In the genomic region with DNA sequence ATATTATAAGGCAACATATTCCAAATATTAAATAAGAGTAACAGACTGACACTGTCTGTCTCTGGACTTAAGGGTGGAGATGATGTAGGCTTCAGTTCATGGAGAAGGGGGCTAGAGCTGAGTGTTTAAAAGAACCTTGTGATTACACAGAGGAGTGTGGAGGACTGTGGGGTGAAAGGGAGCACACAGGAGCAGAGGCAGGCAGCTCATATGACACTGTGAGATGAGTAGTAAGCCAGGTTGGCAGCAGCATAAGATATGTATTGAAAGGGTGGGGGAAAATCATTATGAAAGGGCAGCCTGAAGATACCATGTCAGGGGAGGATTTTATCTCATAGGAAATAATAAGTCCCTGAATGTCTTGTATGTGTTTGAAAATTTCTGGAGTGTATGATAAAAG, we compare ENCODE assay signal across 25 cellular contexts.
"Had no signal": no experiment of that assay in that cellular context is flagged by ENCODE, and none has a peak within 500 bp of the region (broad histone marks: within the 10 kb centered on the region; RNA-seq: fewer than 3 reads in every experiment).

No MANE protein-coding gene starts in this region.

- ATAC-seq: activated naive CD4-positive, alpha-beta T cell treated with anti-CD3 and anti-CD28 coated beads, Interleukin-2, amount 50 U/mL, for 72 hours; activated naive CD8-positive, alpha-beta T cell treated with anti-CD3 and anti-CD28 coated beads, Interleukin-2, amount 50 U/mL, for 24 hours; activated T-cell treated with anti-CD3 and anti-CD28 coated beads, Interleukin-2, amount 50 U/mL, for 4 hours; K562; T-cell had no signal

- H3K4me2 ChIP-seq: PC-9 had no signal

- H3K27me3 Mint-ChIP-seq: activated CD4-positive, alpha-beta memory T cell treated with anti-CD3 and anti-CD28 coated beads for 36 hours; activated CD4-positive, alpha-beta T cell treated with anti-CD3 and anti-CD28 coated beads, Interleukin-2, amount 10 ng/mL, durations not matched to agents 7 days and 5 days; activated naive CD8-positive, alpha-beta T cell treated with anti-CD3 and anti-CD28 coated beads, Interleukin-2, amount 50 U/mL, for 24 hours; T-cell had no signal

- H3K27ac ChIP-seq: brain microvascular endothelial cell, cardiac muscle cell, PC-9, VCaP had no signal

- H3K36me3 ChIP-seq: brain microvascular endothelial cell, cardiac muscle cell had no signal

- DNase-seq: activated CD4-positive, alpha-beta memory T cell treated with anti-CD3 and anti-CD28 coated beads for 36 hours; activated CD4-positive, alpha-beta T cell treated with anti-CD3 and anti-CD28 coated beads, Interleukin-2, amount 10 ng/mL, durations not matched to agents 7 days and 5 days; activated CD4-positive, CD25-positive, alpha-beta regulatory T cell; activated CD8-positive, alpha-beta memory T cell treated with anti-CD3 and anti-CD28 coated beads for 24 hours; activated effector memory CD4-positive, alpha-beta T cell treated with anti-CD3 and anti-CD28 coated beads, Interleukin-2, amount 50 U/mL, for 16 hours; activated naive CD4-positive, alpha-beta T cell treated with Interleukin-2 at 50 U/mL for 16 hours; activated naive CD8-positive, alpha-beta T cell treated with anti-CD3 and anti-CD28 coated beads, Interleukin-2, amount 50 U/mL, for 24 hours; activated T-cell treated with anti-CD3 and anti-CD28 coated beads, Interleukin-2, amount 50 U/mL, for 4 hours; amniotic stem cell; brain microvascular endothelial cell; Kasumi-1; NCI-H1048; NCI-H146; NCI-H187 treated with DMSO at 0.1 percent for 48 hours; NCI-H345; NCI-H510A; NCI-H526 treated with DMSO at 0.1 percent for 48 hours; PC-9; SHP77 treated with DMSO at 0.1 percent for 48 hours; T-cell; T-helper 2 cell had no signal

- H3K27me3 ChIP-seq: brain microvascular endothelial cell, cardiac muscle cell had no signal

- H3K27ac Mint-ChIP-seq: activated CD4-positive, alpha-beta memory T cell treated with anti-CD3 and anti-CD28 coated beads for 36 hours; activated CD4-positive, alpha-beta T cell treated with anti-CD3 and anti-CD28 coated beads, Interleukin-2, amount 10 ng/mL, durations not matched to agents 7 days and 5 days; activated naive CD4-positive, alpha-beta T cell treated with anti-CD3 and anti-CD28 coated beads, Interleukin-2, amount 50 U/mL, for 72 hours; activated naive CD8-positive, alpha-beta T cell treated with anti-CD3 and anti-CD28 coated beads, Interleukin-2, amount 50 U/mL, for 24 hours; T-cell had no signal

- H3K4me3 Mint-ChIP-seq: activated CD4-positive, alpha-beta memory T cell treated with anti-CD3 and anti-CD28 coated beads for 36 hours; activated CD4-positive, alpha-beta T cell treated with anti-CD3 and anti-CD28 coated beads, Interleukin-2, amount 10 ng/mL, durations not matched to agents 7 days and 5 days; activated naive CD8-positive, alpha-beta T cell treated with anti-CD3 and anti-CD28 coated beads, Interleukin-2, amount 50 U/mL, for 24 hours; activated T-cell treated with anti-CD3 and anti-CD28 coated beads, Interleukin-2, amount 50 U/mL, for 4 hours; T-cell had no signal

- H3K9me3 Mint-ChIP-seq: activated CD4-positive, alpha-beta memory T cell treated with anti-CD3 and anti-CD28 coated beads for 36 hours; activated CD4-positive, alpha-beta T cell treated with anti-CD3 and anti-CD28 coated beads, Interleukin-2, amount 10 ng/mL, durations not matched to agents 7 days and 5 days; activated naive CD8-positive, alpha-beta T cell treated with anti-CD3 and anti-CD28 coated beads, Interleukin-2, amount 50 U/mL, for 24 hours; activated T-cell treated with anti-CD3 and anti-CD28 coated beads, Interleukin-2, amount 50 U/mL, for 4 hours had no signal

- H2AFZ ChIP-seq: PC-9 had no signal

- H3K36me3 Mint-ChIP-seq: activated CD4-positive, alpha-beta memory T cell treated with anti-CD3 and anti-CD28 coated beads for 36 hours had no signal

- H3K4me3 ChIP-seq: cardiac muscle cell, K562, PC-9 had no signal
